In genomic region chr16:962901-963814, GRCh38 we compare ENCODE assay signal across 13 cellular contexts. TPM values are rescaled to one million over a fixed set of nuclear protein-coding genes. Genes with fewer than 3 reads are reported as not detected.
DNase-seq lines count a peak whose midpoint lies in the region; FAIRE-seq and TF ChIP-seq lines count a peak whose summit lies in the region.
"Had no signal": no experiment of that assay in that cellular context is flagged by ENCODE, and none has a peak within 500 bp of the region (broad histone marks: within the 10 kb centered on the region; RNA-seq: fewer than 3 reads in every experiment).

No MANE protein-coding gene starts in this region.

- 79 to 85% (median 84%) methylated on average over 15 to 23 of the region's 23 CpGs for WGBS in spleen, 5 donors

- H3K4me3 ChIP-seq in kidney (ENCODE audit: low read length in 2 of 2) (no peak overlapping the region), spleen (peak overlapping the region in 2 of 8 donors; percentile 10 to 42)
- H3K4me3 ChIP-seq: A549 had no signal

- peaks cover 34% of the 10 kb centered on the region for H3K36me3 Mint-ChIP-seq in activated CD4-positive, alpha-beta T cell treated with anti-CD3 and anti-CD28 coated beads, Interleukin-2, amount 10 ng/mL, durations not matched to agents 7 days and 5 days (ENCODE audit: low read depth)

- H3K9me3 Mint-ChIP-seq in activated CD4-positive, alpha-beta T cell treated with anti-CD3 and anti-CD28 coated beads, Interleukin-2, amount 10 ng/mL, durations not matched to agents 7 days and 5 days: peaks cover 7% of the 10 kb centered on the region

- H3K27me3 Mint-ChIP-seq in activated CD4-positive, alpha-beta T cell treated with anti-CD3 and anti-CD28 coated beads, Interleukin-2, amount 10 ng/mL, durations not matched to agents 7 days and 5 days: no peaks in the 10 kb centered on the region

- DNase-seq in activated CD4-positive, alpha-beta T cell treated with anti-CD3 and anti-CD28 coated beads, Interleukin-2, amount 10 ng/mL, durations not matched to agents 7 days and 5 days: no peak
- DNase-seq in activated CD4-positive, alpha-beta T cell treated with anti-CD3 and anti-CD28 coated beads, Interleukin-2, amount 50 U/mL, for 48 hours: no peak
- DNase-seq in kidney (peak; percentile 59), spleen (peak; percentile 57), NCI-H1048 (lab: John Stamatoyannopoulos, UW) (no peak), amygdala (lab: John Stamatoyannopoulos, UW) (no peak), ureter (ENCODE audit: low spot score) (no peak)
- DNase-seq: glutamatergic neuron, NCI-H526 treated with DMSO at 0.1 percent for 48 hours had no signal

- intact Hi-C loops in kidney (cut with DNase I): no loop called here
- intact Hi-C loops in spleen (cut with DNase I; ENCODE audit: low total_unique reads): no loop called here

- peaks cover 35% of the 10 kb centered on the region for H3K4me1 Mint-ChIP-seq in activated CD4-positive, alpha-beta T cell treated with anti-CD3 and anti-CD28 coated beads, Interleukin-2, amount 10 ng/mL, durations not matched to agents 7 days and 5 days

- POLR2A ChIA-PET in activated CD4-positive, alpha-beta T cell treated with anti-CD3 and anti-CD28 coated beads, Interleukin-2, amount 10 ng/mL, durations not matched to agents 7 days and 5 days (lab: Charles Lee): no interaction called here

- H3K27ac Mint-ChIP-seq in activated CD4-positive, alpha-beta T cell treated with anti-CD3 and anti-CD28 coated beads, Interleukin-2, amount 10 ng/mL, durations not matched to agents 7 days and 5 days: peak overlapping the region; percentile 95

- H3K27me3 ChIP-seq in spleen (replicated peaks in 1 of 7): no peaks in the 10 kb centered on the region

- peak overlapping the region; percentile 66 for H3K4me3 Mint-ChIP-seq in activated CD4-positive, alpha-beta T cell treated with anti-CD3 and anti-CD28 coated beads, Interleukin-2, amount 10 ng/mL, durations not matched to agents 7 days and 5 days

- H3K9me3 ChIP-seq in kidney (ENCODE audit: control insufficient read depth in 1 of 2, low read length in 2 of 2) (no peaks in the 10 kb centered on the region), spleen (peaks cover 0 to 7% (median 0%) of the 10 kb centered on the region in 8 donors)

- H3K9ac ChIP-seq in kidney (ENCODE audit: low read length in 2 of 2): no peak overlapping the region
- H3K9ac ChIP-seq: KMS-11 had no signal

- FAIRE-seq in kidney (lab: Jason Lieb, UNC): no peak
- FAIRE-seq: A549, TTC549 had no signal

- TF ChIP-seq POLR2A in spleen (IDR thresholded peaks at IDR 0.05): no peak

- TF ChIP-seq CTCF in VCaP (conservative IDR thresholded peaks at IDR 0.05) (no peak), kidney (IDR thresholded peaks at IDR 0.05; ENCODE audit: borderline replicate concordance, extremely low read depth, insufficient read depth) (no peak), spleen (IDR thresholded peaks at IDR 0.05 in 8 of 11, conservative IDR thresholded peaks at IDR 0.05 in 3 of 11) (no peak)

- H3K4me1 ChIP-seq in kidney (ENCODE audit: control insufficient read depth in 1 of 2, insufficient read depth in 1 of 2, low read depth in 1 of 2, low read length in 2 of 2): no peaks in the 10 kb centered on the region
- H3K4me1 ChIP-seq in spleen: peaks cover 0 to 52% (median 33%) of the 10 kb centered on the region in 6 donors
- H3K4me1 ChIP-seq: A549 had no signal

- H3K27ac ChIP-seq in VCaP (peak overlapping the region; percentile 94), kidney (ENCODE audit: low read depth in 2 of 2, low read length in 2 of 2) (no peak overlapping the region), spleen (peak overlapping the region in 5 of 8 donors; percentile 51 to 65 (median 59))
- H3K27ac ChIP-seq: A549, KMS-11 had no signal

- no peaks in the 10 kb centered on the region for H3K36me3 ChIP-seq in kidney (ENCODE audit: control insufficient read depth in 1 of 2, insufficient read depth in 2 of 2, low read length in 2 of 2)
- H3K36me3 ChIP-seq in spleen: peaks cover 0 to 29% (median 0%) of the 10 kb centered on the region in 6 donors

- CTCF ChIA-PET in activated CD4-positive, alpha-beta T cell treated with anti-CD3 and anti-CD28 coated beads, Interleukin-2, amount 10 ng/mL, durations not matched to agents 7 days and 5 days (lab: Charles Lee): interaction anchor here (1.1 to 1.9 kb wide), 2 partner anchors 10 to 11 kb away, joined by 3 read pairs; no protein-coding TSS in a partner anchor

RNA-seq across cellular contexts. Expression of gene LMF1, which starts 7.6 kb away (rescaled TPM):
- 10 to 100 TPM; 20.5 to 23.0 TPM for total RNA-seq in activated CD4-positive, alpha-beta T cell treated with anti-CD3 and anti-CD28 coated beads, Interleukin-2, amount 10 ng/mL, durations not matched to agents 7 days and 5 days
- total RNA-seq in kidney (28.6 TPM), spleen (10 to 100 TPM; 22.5 to 57.6 (median 39.9) TPM), ureter (32.1 TPM)
- polyA plus RNA-seq in kidney (ENCODE audit: insufficient read depth, low read depth, low replicate concordance) (15.4 TPM), spleen (10 to 100 TPM; 10.4 to 22.6 (median 19.8) TPM)

RNA-seq across cellular contexts. Expression of gene SOX8, which starts 18.4 kb away (rescaled TPM):
- under 1 TPM; 0.25 to 0.27 TPM for total RNA-seq in activated CD4-positive, alpha-beta T cell treated with anti-CD3 and anti-CD28 coated beads, Interleukin-2, amount 10 ng/mL, durations not matched to agents 7 days and 5 days
- total RNA-seq in kidney: 1.0 TPM
- 0.17 TPM for polyA plus RNA-seq in kidney (ENCODE audit: insufficient read depth, low read depth, low replicate concordance)
- total RNA-seq in spleen: 1 to 10 TPM in 6 of 7 donors, under 1 TPM in 1; 0.60 to 2.7 (median 1.6) TPM
- 1 to 10 TPM; 2.5 to 3.7 (median 2.7) TPM for polyA plus RNA-seq in spleen
- 0.73 TPM for total RNA-seq in ureter

Comparison
In these comparisons a context has a peak if more than half of its experiments do, and no peak if none do; other contexts are left out.
1. DNase-seq: peak in kidney (single experiment) and spleen (single experiment); none in activated CD4-positive, alpha-beta T cell treated with anti-CD3 and anti-CD28 coated beads, Interleukin-2, amount 10 ng/mL, durations not matched to agents 7 days and 5 days (single experiment), activated CD4-positive, alpha-beta T cell treated with anti-CD3 and anti-CD28 coated beads, Interleukin-2, amount 50 U/mL, for 48 hours (0 of 2), NCI-H1048 (single experiment), amygdala (0 of 56) and ureter (single experiment).
2. H3K27ac ChIP-seq: peak in VCaP (single experiment) and spleen (5 of 8); none in kidney (0 of 2).